In genomic region chr15:64246364-64247189, GRCh38 we compare ENCODE assay signal across 9 cellular contexts.
A peak's percentile ranks its signal among the peaks of the same experiment; 100 is the strongest.
DNase-seq lines count a peak whose midpoint lies in the region; ATAC-seq and TF ChIP-seq lines count a peak whose summit lies in the region.
"Had no signal": no experiment of that assay in that cellular context is flagged by ENCODE, and none has a peak within 500 bp of the region (broad histone marks: within the 10 kb centered on the region; RNA-seq: fewer than 3 reads in every experiment).

No MANE protein-coding gene starts in this region.

- no peaks in the 10 kb centered on the region for H4K20me1 ChIP-seq in OCI-LY7 (ENCODE audit: insufficient read depth, low read length)

- H3K9me3 Mint-ChIP-seq in CD8-positive, alpha-beta T cell, result peaks cover 2% of the 10 kb centered on the region

- H3K27ac Mint-ChIP-seq in CD8-positive, alpha-beta T cell, result no peak overlapping the region

- H3K4me2 ChIP-seq in OCI-LY7 (ENCODE audit: low read length), result no peak overlapping the region

- DNase-seq in CD8-positive, alpha-beta T cell, result no peak
- DNase-seq in NCI-H2196 treated with DMSO at 0.1 percent for 48 hours (lab: John Stamatoyannopoulos, UW; ENCODE audit: unreplicated experiment) (peak; percentile 19), left kidney (ENCODE audit: low read depth, low spot score) (peak; percentile 10), left colon (no peak), OCI-LY7 (ENCODE audit: low spot score) (no peak)
- DNase-seq in activated naive CD4-positive, alpha-beta T cell treated with anti-CD3 and anti-CD28 coated beads, Interleukin-2, amount 50 U/mL, for 16 hours, result peak; percentile 20

- no peaks in the 10 kb centered on the region for H3K27me3 Mint-ChIP-seq in CD8-positive, alpha-beta T cell (ENCODE audit: low read depth)

- H3K9me2 ChIP-seq in OCI-LY7 (ENCODE audit: insufficient read depth, low read length), result no peaks in the 10 kb centered on the region

- intact Hi-C loops in CD8-positive, alpha-beta T cell (cut with DNase I, micrococcal nuclease), result no loop called here
- intact Hi-C loops in left colon (cut with DNase I, micrococcal nuclease) (no loop called here), OCI-LY7 (cut with micrococcal nuclease; ENCODE audit: unreplicated experiment) (no loop called here)

- no peaks in the 10 kb centered on the region for H3K79me2 ChIP-seq in OCI-LY7 (ENCODE audit: insufficient read depth, low read depth, low read length)

- H3K27ac ChIP-seq in CD8-positive, alpha-beta T cell (ENCODE audit: low read depth, low read length), result no peak overlapping the region
- no peak overlapping the region for H3K27ac ChIP-seq in OCI-LY7 (ENCODE audit: low read depth, low read length, poor library complexity, severe bottlenecking)

- no peaks in the 10 kb centered on the region for H3K36me3 ChIP-seq in CD8-positive, alpha-beta T cell (ENCODE audit: insufficient read depth, low read length)
- no peaks in the 10 kb centered on the region for H3K36me3 ChIP-seq in OCI-LY7 (ENCODE audit: insufficient read depth, low read length)

- no peaks in the 10 kb centered on the region for H3K4me1 ChIP-seq in CD8-positive, alpha-beta T cell (ENCODE audit: insufficient read depth, low read length)
- H3K4me1 ChIP-seq in OCI-LY7 (ENCODE audit: insufficient read depth, low read length, poor library complexity, severe bottlenecking), result no peaks in the 10 kb centered on the region

- no peak overlapping the region for H3K4me3 ChIP-seq in CD8-positive, alpha-beta T cell (ENCODE audit: low read depth, low read length)
- H3K4me3 ChIP-seq in OCI-LY7 (ENCODE audit: low read depth, low read length, poor library complexity, severe bottlenecking), result no peak overlapping the region
- H3K4me3 ChIP-seq: skin epidermis had no signal

- peaks cover 32% of the 10 kb centered on the region for H3K36me3 Mint-ChIP-seq in CD8-positive, alpha-beta T cell

- POLR2A ChIA-PET in CD8-positive, alpha-beta T cell (lab: Charles Lee), result interaction anchor here (1.1 kb wide), 1 partner anchor 28 kb away, joined by 3 read pairs; no protein-coding TSS in a partner anchor
- POLR2A ChIA-PET in OCI-LY7 (lab: Charles Lee), result interaction anchor here (0.6 to 1.9 kb wide), 2 partner anchors 15 to 1115 kb away, joined by 3 to 6 read pairs; no protein-coding TSS in a partner anchor

- H2AFZ ChIP-seq in OCI-LY7 (ENCODE audit: low read length), result no peak overlapping the region

- CTCF ChIA-PET in CD8-positive, alpha-beta T cell (lab: Charles Lee), result no interaction called here
- CTCF ChIA-PET in OCI-LY7 (lab: Charles Lee; ENCODE audit: unreplicated experiment), result no interaction called here

- H3K4me3 Mint-ChIP-seq in CD8-positive, alpha-beta T cell, result no peak overlapping the region

- ATAC-seq in CD8-positive, alpha-beta T cell, result peak; percentile 40
- peak; percentile 74 for ATAC-seq in GM18861 (IDR thresholded peaks at IDR 0.05; ENCODE audit: unreplicated experiment)
- ATAC-seq in HG02938 (IDR thresholded peaks at IDR 0.05; ENCODE audit: unreplicated experiment), result peak; percentile 78
- ATAC-seq in left colon, result no peak

- BruUV-seq in OCI-LY7 (replicated peaks; lab: Mats Ljungman, UMichigan), result no TSS peak

- peaks cover 31% of the 10 kb centered on the region for H3K4me1 Mint-ChIP-seq in CD8-positive, alpha-beta T cell (ENCODE audit: low read depth)

- TF ChIP-seq CTCF in CD8-positive, alpha-beta T cell (IDR thresholded peaks at IDR 0.05), result no peak
- no peak for TF ChIP-seq CTCF in OCI-LY7 (conservative IDR thresholded peaks at IDR 0.05; ENCODE audit: low read length)

- H3K9me3 ChIP-seq in CD8-positive, alpha-beta T cell (ENCODE audit: low read length), result no peaks in the 10 kb centered on the region
- H3K9me3 ChIP-seq in OCI-LY7 (ENCODE audit: low read length), result no peaks in the 10 kb centered on the region; the same call in 1 of the 2 replicates

- no peaks in the 10 kb centered on the region for H3K27me3 ChIP-seq in CD8-positive, alpha-beta T cell (ENCODE audit: insufficient read depth, low read length)

Comparison
In these comparisons a context has a peak if more than half of its experiments do, and no peak if none do; other contexts are left out.
1. DNase-seq: peak in NCI-H2196 treated with DMSO at 0.1 percent for 48 hours (single experiment), activated naive CD4-positive, alpha-beta T cell treated with anti-CD3 and anti-CD28 coated beads, Interleukin-2, amount 50 U/mL, for 16 hours (single experiment) and left kidney (single experiment); none in CD8-positive, alpha-beta T cell (0 of 7), left colon (0 of 2) and OCI-LY7 (single experiment).